8 cellular contexts compared by ENCODE assay signal in the genomic region with DNA sequence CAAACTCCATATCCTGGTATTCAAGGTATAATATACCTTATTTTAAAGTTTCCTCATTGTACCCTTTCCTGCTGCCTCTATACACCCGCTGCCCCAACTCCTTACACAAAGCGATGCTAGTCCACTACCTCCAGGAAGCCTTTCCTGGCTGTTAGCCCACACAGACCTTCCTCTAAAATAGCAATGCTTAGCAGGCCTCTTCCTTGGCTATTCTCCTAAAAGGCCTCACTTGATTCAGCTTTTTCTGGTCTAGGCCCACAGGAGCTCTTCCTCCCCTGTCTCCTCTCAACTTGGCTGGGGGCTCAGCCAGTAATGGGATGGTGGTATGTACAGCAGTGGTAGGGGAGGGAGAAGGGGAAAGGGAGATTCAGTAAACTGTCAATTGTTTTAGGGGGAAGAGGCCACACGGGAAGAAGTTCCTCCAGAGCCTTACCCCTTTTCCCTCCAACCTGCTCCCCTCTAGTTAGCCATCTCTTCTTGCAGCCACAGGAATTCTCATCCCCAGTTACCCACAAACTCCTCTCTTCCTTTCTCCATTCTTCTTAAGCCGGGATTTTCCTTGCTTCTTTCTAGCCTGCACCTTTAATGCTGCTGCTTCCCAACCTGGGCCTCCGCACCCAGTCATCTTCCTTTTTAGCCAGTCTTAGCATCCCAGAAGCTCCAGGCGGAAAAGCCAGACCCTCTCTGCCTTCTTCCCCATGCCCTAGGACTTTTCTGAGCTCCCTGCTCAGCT. TPM values are rescaled to one million over a fixed set of nuclear protein-coding genes. Genes with fewer than 3 reads are reported as not detected.
DNase-seq lines count a peak whose midpoint lies in the region; ATAC-seq, FAIRE-seq and TF ChIP-seq lines count a peak whose summit lies in the region.

No MANE protein-coding gene starts in this region.

- peaks cover 27% of the 10 kb centered on the region for H3F3A ChIP-seq in neural progenitor cell (ENCODE audit: low read depth)

- intact Hi-C loops in CD4-positive, alpha-beta T cell (cut with DNase I, micrococcal nuclease), result loop anchor here in 1 of 2 experiments (5.0 to 10.0 kb wide), 3 partner anchors 104 to 1626 kb away; partner anchors contain the start of genes ARMH1, GPBP1L1, POMGNT1 and TMEM53
- intact Hi-C loops in OCI-LY7 (cut with micrococcal nuclease; ENCODE audit: unreplicated experiment), result no loop called here

- H3K36me3 ChIP-seq in OCI-LY7 (ENCODE audit: insufficient read depth, low read length) (peaks cover 42% of the 10 kb centered on the region), endodermal cell (ENCODE audit: control insufficient read depth, insufficient read depth, low read length) (peaks cover 25% of the 10 kb centered on the region), neural progenitor cell (peaks cover 6% of the 10 kb centered on the region)

- CTCF ChIA-PET in CD4-positive, alpha-beta T cell (lab: Charles Lee), result interaction anchor here (1.0 kb wide), 1 partner anchor 40 kb away, joined by 3 read pairs; the partner anchor contains the start of gene NSUN4
- CTCF ChIA-PET in OCI-LY7 (lab: Charles Lee; ENCODE audit: unreplicated experiment), result no interaction called here

- H3K27ac Mint-ChIP-seq in CD4-positive, alpha-beta T cell, result peak overlapping the region; percentile 98
- peak overlapping the region; percentile 91 for H3K27ac Mint-ChIP-seq in endodermal cell
- peak overlapping the region; percentile 99 for H3K27ac Mint-ChIP-seq in neural progenitor cell

- H4K20me1 ChIP-seq in OCI-LY7 (ENCODE audit: insufficient read depth, low read length) (peaks cover 8% of the 10 kb centered on the region), neural progenitor cell (ENCODE audit: low read depth) (peaks cover 22% of the 10 kb centered on the region)

- no peaks in the 10 kb centered on the region for H3K9me3 ChIP-seq in CD4-positive, alpha-beta T cell (ENCODE audit: control insufficient read depth, low read length)
- no peaks in the 10 kb centered on the region for H3K9me3 ChIP-seq in OCI-LY7 (ENCODE audit: low read length)
- no peaks in the 10 kb centered on the region for H3K9me3 ChIP-seq in endodermal cell (ENCODE audit: control insufficient read depth, low read length)
- H3K9me3 ChIP-seq in neural progenitor cell (ENCODE audit: low read depth), result no peaks in the 10 kb centered on the region

- peaks cover 48% of the 10 kb centered on the region for H3K4me1 Mint-ChIP-seq in CD4-positive, alpha-beta T cell (ENCODE audit: low read depth)
- H3K4me1 Mint-ChIP-seq in endodermal cell, result peaks cover 25% of the 10 kb centered on the region
- peaks cover 30% of the 10 kb centered on the region for H3K4me1 Mint-ChIP-seq in neural progenitor cell

- FAIRE-seq in frontal cortex (lab: Jason Lieb, UNC), result no peak

- H3K4me1 ChIP-seq in OCI-LY7 (ENCODE audit: insufficient read depth, low read length, poor library complexity, severe bottlenecking), result peaks cover 16% of the 10 kb centered on the region
- H3K4me1 ChIP-seq in endodermal cell (ENCODE audit: control insufficient read depth, insufficient read depth, low read length), result no peaks in the 10 kb centered on the region
- H3K4me1 ChIP-seq in neural progenitor cell, result peaks cover 24% of the 10 kb centered on the region

- H3K36me3 Mint-ChIP-seq in CD4-positive, alpha-beta T cell (ENCODE audit: low read depth), result peaks cover 45% of the 10 kb centered on the region
- H3K36me3 Mint-ChIP-seq in endodermal cell (ENCODE audit: low read depth), result peaks cover 23% of the 10 kb centered on the region
- peaks cover 25% of the 10 kb centered on the region for H3K36me3 Mint-ChIP-seq in neural progenitor cell

- H3K9ac ChIP-seq in endodermal cell (ENCODE audit: extremely low read depth, low read length, poor library complexity, severe bottlenecking), result peak overlapping the region; percentile 96
- peak overlapping the region; percentile 90 for H3K9ac ChIP-seq in neural progenitor cell

- H3K4me2 ChIP-seq in OCI-LY7 (ENCODE audit: low read length), result peak overlapping the region; percentile 72
- peak overlapping the region; percentile 89 for H3K4me2 ChIP-seq in neural progenitor cell

- H3K27me3 ChIP-seq in CD4-positive, alpha-beta T cell (ENCODE audit: control insufficient read depth, insufficient read depth, low read length), result no peaks in the 10 kb centered on the region
- H3K27me3 ChIP-seq in endodermal cell (ENCODE audit: control insufficient read depth, insufficient read depth, low read length, poor library complexity, severe bottlenecking) (no peaks in the 10 kb centered on the region), neural progenitor cell (no peaks in the 10 kb centered on the region)

- no peaks in the 10 kb centered on the region for H3K9me3 Mint-ChIP-seq in CD4-positive, alpha-beta T cell
- H3K9me3 Mint-ChIP-seq in endodermal cell (no peaks in the 10 kb centered on the region), neural progenitor cell (no peaks in the 10 kb centered on the region)

- no peaks in the 10 kb centered on the region for H3K27me3 Mint-ChIP-seq in CD4-positive, alpha-beta T cell
- H3K27me3 Mint-ChIP-seq in endodermal cell (ENCODE audit: insufficient read depth) (no peaks in the 10 kb centered on the region), neural progenitor cell (ENCODE audit: insufficient read depth, low read depth) (peaks cover 5% of the 10 kb centered on the region)

- H3K79me2 ChIP-seq in OCI-LY7 (ENCODE audit: insufficient read depth, low read depth, low read length) (peaks cover 52% of the 10 kb centered on the region), neural progenitor cell (ENCODE audit: low read depth) (peaks cover 76% of the 10 kb centered on the region)

- H3K4me3 ChIP-seq in OCI-LY7 (ENCODE audit: low read depth, low read length, poor library complexity, severe bottlenecking) (peak overlapping the region; percentile 95), endodermal cell (ENCODE audit: low read length) (peak overlapping the region; percentile 95), neural progenitor cell (peak overlapping the region; percentile 81)

- H3K9me2 ChIP-seq in OCI-LY7 (ENCODE audit: insufficient read depth, low read length), result no peaks in the 10 kb centered on the region

- no peak overlapping the region for H3K27ac ChIP-seq in CD4-positive, alpha-beta T cell (ENCODE audit: low read depth, low read length)
- no peak overlapping the region for H3K27ac ChIP-seq in OCI-LY7 (ENCODE audit: low read depth, low read length, poor library complexity, severe bottlenecking)
- peak overlapping the region; percentile 100 for H3K27ac ChIP-seq in endodermal cell (ENCODE audit: low read depth, low read length)
- peak overlapping the region; percentile 97 for H3K27ac ChIP-seq in neural progenitor cell

- no peak for ATAC-seq in CD4-positive, alpha-beta T cell (ENCODE audit: poor library complexity)
- no peak for ATAC-seq in HG02623 (IDR thresholded peaks at IDR 0.05; ENCODE audit: unreplicated experiment)

- H2AFZ ChIP-seq in OCI-LY7 (ENCODE audit: low read length) (no peak overlapping the region), neural progenitor cell (replicated peaks) (no peak overlapping the region)

- POLR2A ChIA-PET in CD4-positive, alpha-beta T cell (lab: Charles Lee), result no interaction called here
- POLR2A ChIA-PET in OCI-LY7 (lab: Charles Lee), result no interaction called here

- 77 to 80% methylated on average over 2 to 6 of the region's 6 CpGs for WGBS in endodermal cell (ENCODE audit: insufficient coverage in 1 of 2, insufficient read length in 1 of 2), 2 experiments

- BruUV-seq in OCI-LY7 (replicated peaks; lab: Mats Ljungman, UMichigan), result no TSS peak

- DNase-seq in CD4-positive, alpha-beta T cell, result no peak
- DNase-seq in OCI-LY7 (ENCODE audit: low spot score), result no peak
- DNase-seq in endodermal cell, result no peak
- no peak for DNase-seq in neural progenitor cell (ENCODE audit: low spot score)
- DNase-seq in frontal cortex (ENCODE audit: low spot score in 2 of 2), result no peak
- DNase-seq in activated CD8-positive, alpha-beta memory T cell treated with anti-CD3 and anti-CD28 coated beads, Interleukin-2, amount 50 U/mL, for 48 hours, result no peak
- no peak for DNase-seq in mucosa of gallbladder (ENCODE audit: low spot score)

- peak overlapping the region; percentile 100 for H3K4me3 Mint-ChIP-seq in CD4-positive, alpha-beta T cell
- H3K4me3 Mint-ChIP-seq in endodermal cell (peak overlapping the region; percentile 100), neural progenitor cell (peak overlapping the region; percentile 100)

- TF ChIP-seq CTCF in CD4-positive, alpha-beta T cell (IDR thresholded peaks at IDR 0.05), result no peak
- TF ChIP-seq CTCF in OCI-LY7 (conservative IDR thresholded peaks at IDR 0.05; ENCODE audit: low read length), result no peak
- no peak for TF ChIP-seq CTCF in endodermal cell (conservative IDR thresholded peaks at IDR 0.05)
- TF ChIP-seq CTCF in neural progenitor cell (IDR thresholded peaks at IDR 0.05), result no peak

RNA-seq across cellular contexts. Expression of gene LRRC41, which starts 2.6 kb away (rescaled TPM):
- total RNA-seq in CD4-positive, alpha-beta T cell, result 10 to 100 TPM; 23.0 to 24.3 TPM
- 24.1 and 36.8 TPM in 2 replicates for total RNA-seq in OCI-LY7 (2014; rRNA removed; shearing (Covaris generic))
- 43.7 and 48.8 TPM in 2 replicates for total RNA-seq in OCI-LY7 (2022)
- total RNA-seq in endodermal cell, result 10 to 100 TPM; 74.2 to 88.9 TPM
- 65.0 TPM for polyA plus RNA-seq in endodermal cell (2013, experiment 1 of 2)
- 60.3 TPM for polyA plus RNA-seq in endodermal cell (2013, experiment 2 of 2)
- 43.1 and 86.2 TPM in 2 replicates for total RNA-seq in neural progenitor cell (ENCODE audit: low replicate concordance)
- total RNA-seq in frontal cortex, result 51.0 TPM
- total RNA-seq in mucosa of gallbladder, result 72.5 TPM

RNA-seq across cellular contexts. Expression of gene UQCRH, which starts 2.7 kb away (rescaled TPM):
- total RNA-seq in CD4-positive, alpha-beta T cell, result 100 to 1,000 TPM; 101 to 103 TPM
- 693 and 1,106 TPM in 2 replicates for total RNA-seq in OCI-LY7 (2014; rRNA removed; shearing (Covaris generic))
- 450 and 489 TPM in 2 replicates for total RNA-seq in OCI-LY7 (2022)
- total RNA-seq in endodermal cell, result 100 to 1,000 TPM; 375 to 400 TPM
- polyA plus RNA-seq in endodermal cell (2013, experiment 1 of 2), result 425 TPM
- polyA plus RNA-seq in endodermal cell (2013, experiment 2 of 2), result 398 TPM
- total RNA-seq in neural progenitor cell (ENCODE audit: low replicate concordance), result 613 and 872 TPM in 2 replicates
- total RNA-seq in frontal cortex, result 326 TPM
- 240 TPM for total RNA-seq in mucosa of gallbladder

RNA-seq across cellular contexts. Expression of gene NSUN4, which starts 39.8 kb away (rescaled TPM):
- total RNA-seq in CD4-positive, alpha-beta T cell, result 10 to 100 TPM; 34.9 to 36.7 TPM
- total RNA-seq in OCI-LY7 (2014; rRNA removed; shearing (Covaris generic)), result 13.2 and 26.6 TPM in 2 replicates
- 29.8 and 33.5 TPM in 2 replicates for total RNA-seq in OCI-LY7 (2022)
- 10 to 100 TPM; 16.3 to 19.0 TPM for total RNA-seq in endodermal cell
- 16.5 TPM for polyA plus RNA-seq in endodermal cell (2013, experiment 1 of 2)
- 15.7 TPM for polyA plus RNA-seq in endodermal cell (2013, experiment 2 of 2)
- 12.4 and 17.0 TPM in 2 replicates for total RNA-seq in neural progenitor cell (ENCODE audit: low replicate concordance)
- 7.7 TPM for total RNA-seq in frontal cortex
- total RNA-seq in mucosa of gallbladder, result 26.3 TPM

RNA-seq across cellular contexts. Expression of gene RAD54L, which starts 53.3 kb away (rescaled TPM):
- 1 to 10 TPM in 1 of 2 experiments, under 1 TPM in 1; 0.33 to 1.0 TPM for total RNA-seq in CD4-positive, alpha-beta T cell
- total RNA-seq in OCI-LY7 (2014; rRNA removed; shearing (Covaris generic)), result 53.3 and 62.6 TPM in 2 replicates
- total RNA-seq in OCI-LY7 (2022), result 78.5 and 84.6 TPM in 2 replicates
- 10 to 100 TPM; 38.6 to 58.3 TPM for total RNA-seq in endodermal cell
- polyA plus RNA-seq in endodermal cell (2013, experiment 1 of 2), result 31.0 TPM
- 30.3 TPM for polyA plus RNA-seq in endodermal cell (2013, experiment 2 of 2)
- total RNA-seq in neural progenitor cell (ENCODE audit: low replicate concordance), result 22.2 and 38.2 TPM in 2 replicates
- total RNA-seq in frontal cortex, result 0.82 TPM
- 0.81 TPM for total RNA-seq in mucosa of gallbladder

Comparison
In these comparisons a context has a peak if more than half of its experiments do, and no peak if none do; other contexts are left out.
1. H3K27ac ChIP-seq: peak in endodermal cell (single experiment) and neural progenitor cell (single experiment); none in CD4-positive, alpha-beta T cell (single experiment) and OCI-LY7 (single experiment).
2. Peak in every context shown above with its lines, with median percentiles within 50 percentile points of each other: H3K27ac Mint-ChIP-seq, H3K4me3 Mint-ChIP-seq and H3K4me3 ChIP-seq.